In the genomic region with DNA sequence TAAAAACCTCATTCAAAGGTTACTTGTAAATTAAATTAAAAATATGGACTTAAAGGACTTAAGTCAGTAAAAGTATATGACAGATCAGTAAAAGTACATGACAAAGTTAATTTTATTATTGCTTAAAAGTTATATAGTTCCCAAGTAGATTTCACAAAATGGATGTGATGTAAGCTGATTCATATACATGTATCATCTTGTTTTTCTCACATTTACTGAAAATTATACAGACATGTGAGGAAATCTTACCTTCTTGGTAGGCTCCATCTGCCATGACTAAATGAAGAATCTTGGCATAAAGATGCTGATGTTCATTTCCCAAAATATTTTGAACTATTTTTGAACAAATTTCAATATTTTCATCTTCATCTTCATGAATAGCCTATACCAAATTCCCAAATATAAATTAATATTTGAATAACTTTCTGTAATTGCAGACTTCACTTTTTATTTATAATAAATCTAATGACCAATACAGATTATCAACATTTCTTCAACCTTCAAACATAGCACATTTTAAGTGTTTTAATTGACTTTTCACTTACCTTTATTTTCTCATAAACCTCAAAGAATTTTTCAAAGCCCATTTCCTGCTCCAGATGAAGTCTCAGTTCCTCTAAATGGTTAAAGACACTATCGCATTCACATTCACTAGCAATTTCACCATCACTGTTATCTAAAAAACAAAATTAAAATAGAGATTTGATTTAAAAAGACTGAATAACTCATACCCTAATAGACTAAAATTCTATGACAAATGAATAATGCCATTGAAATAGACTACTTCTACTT, we compare ENCODE assay signal across 17 cellular contexts.
DNase-seq lines count a peak whose midpoint lies in the region; ATAC-seq and TF ChIP-seq lines count a peak whose summit lies in the region.
"Had no signal": no experiment of that assay in that cellular context is flagged by ENCODE, and none has a peak within 500 bp of the region (broad histone marks: within the 10 kb centered on the region; RNA-seq: fewer than 3 reads in every experiment).

No MANE protein-coding gene starts in this region.

- TF ChIP-seq CTCF in RWPE2 (IDR thresholded peaks at IDR 0.05; ENCODE audit: poor library complexity, severe bottlenecking), result no peak

- POLR2A ChIA-PET in activated CD4-positive, alpha-beta T cell treated with anti-CD3 and anti-CD28 coated beads, Interleukin-2, amount 10 ng/mL, durations not matched to agents 7 days and 5 days (lab: Charles Lee), result no interaction called here

- peaks cover 6% of the 10 kb centered on the region for H3K4me1 Mint-ChIP-seq in activated CD4-positive, alpha-beta T cell treated with anti-CD3 and anti-CD28 coated beads, Interleukin-2, amount 10 ng/mL, durations not matched to agents 7 days and 5 days

- no peaks in the 10 kb centered on the region for H3K9me3 ChIP-seq in RWPE2 (ENCODE audit: severe bottlenecking)
- H3K9me3 ChIP-seq: colonic mucosa, testis had no signal

- peaks cover 7% of the 10 kb centered on the region for H3K36me3 Mint-ChIP-seq in activated CD4-positive, alpha-beta T cell treated with anti-CD3 and anti-CD28 coated beads, Interleukin-2, amount 10 ng/mL, durations not matched to agents 7 days and 5 days (ENCODE audit: low read depth)

- ATAC-seq in GM18498 (IDR thresholded peaks at IDR 0.05; ENCODE audit: unreplicated experiment), result peak; percentile 74
- peak; percentile 51 for ATAC-seq in GM19467 (IDR thresholded peaks at IDR 0.05; ENCODE audit: unreplicated experiment)
- peak; percentile 69 for ATAC-seq in HG03066 (IDR thresholded peaks at IDR 0.05; ENCODE audit: low read depth, unreplicated experiment)
- peak; percentile 42; the same call in 1 of the 3 replicates for ATAC-seq in RWPE2 (ENCODE audit: low read depth)
- ATAC-seq: naive thymus-derived CD4-positive, alpha-beta T cell had no signal

- H3K36me3 ChIP-seq in RWPE2 (ENCODE audit: low read depth), result peaks cover 11% of the 10 kb centered on the region
- H3K36me3 ChIP-seq: colonic mucosa had no signal

- no peaks in the 10 kb centered on the region for H3K27me3 ChIP-seq in RWPE2 (ENCODE audit: insufficient read depth, poor library complexity, severe bottlenecking)
- H3K27me3 ChIP-seq: colonic mucosa, testis had no signal

- no peaks in the 10 kb centered on the region for H3K27me3 Mint-ChIP-seq in activated CD4-positive, alpha-beta T cell treated with anti-CD3 and anti-CD28 coated beads, Interleukin-2, amount 10 ng/mL, durations not matched to agents 7 days and 5 days
- H3K27me3 Mint-ChIP-seq: naive thymus-derived CD4-positive, alpha-beta T cell; progenitor cell of endocrine pancreas had no signal

- CTCF ChIA-PET in activated CD4-positive, alpha-beta T cell treated with anti-CD3 and anti-CD28 coated beads, Interleukin-2, amount 10 ng/mL, durations not matched to agents 7 days and 5 days (lab: Charles Lee), result no interaction called here

- no peak overlapping the region for H3K27ac ChIP-seq in RWPE2 (ENCODE audit: poor library complexity, severe bottlenecking)
- H3K27ac ChIP-seq: colonic mucosa, testis had no signal

- H3K4me3 Mint-ChIP-seq in activated CD4-positive, alpha-beta T cell treated with anti-CD3 and anti-CD28 coated beads, Interleukin-2, amount 10 ng/mL, durations not matched to agents 7 days and 5 days, result no peak overlapping the region
- H3K4me3 Mint-ChIP-seq: naive thymus-derived CD4-positive, alpha-beta T cell had no signal

- DNase-seq in RWPE2 (ENCODE audit: low spot score) (no peak), HPDE6-E6E7 (ENCODE audit: extremely low spot score) (no peak), activated T-cell treated with anti-CD3 and anti-CD28 coated beads for 4 hours (no peak)
- DNase-seq in activated CD4-positive, CD25-positive, alpha-beta regulatory T cell (lab: John Stamatoyannopoulos, UW), result no peak
- DNase-seq in activated CD4-positive, alpha-beta T cell treated with anti-CD3 and anti-CD28 coated beads, Interleukin-2, amount 10 ng/mL, durations not matched to agents 7 days and 5 days, result no peak
- DNase-seq: amniotic stem cell; colonic mucosa; COR-L47; naive thymus-derived CD4-positive, alpha-beta T cell; NCI-H2081 treated with DMSO at 0.1 percent for 48 hours; SHP77; T1000; testis had no signal

- H3K9me3 Mint-ChIP-seq in activated CD4-positive, alpha-beta T cell treated with anti-CD3 and anti-CD28 coated beads, Interleukin-2, amount 10 ng/mL, durations not matched to agents 7 days and 5 days, result no peaks in the 10 kb centered on the region
- H3K9me3 Mint-ChIP-seq: naive thymus-derived CD4-positive, alpha-beta T cell had no signal

- peaks cover 24% of the 10 kb centered on the region for H3K4me1 ChIP-seq in RWPE2 (ENCODE audit: insufficient read depth, poor library complexity, severe bottlenecking)
- H3K4me1 ChIP-seq: colonic mucosa, testis had no signal

- H3K4me3 ChIP-seq in RWPE2 (ENCODE audit: severe bottlenecking), result no peak overlapping the region
- H3K4me3 ChIP-seq: colonic mucosa, testis had no signal

- H3K27ac Mint-ChIP-seq in activated CD4-positive, alpha-beta T cell treated with anti-CD3 and anti-CD28 coated beads, Interleukin-2, amount 10 ng/mL, durations not matched to agents 7 days and 5 days, result no peak overlapping the region
- H3K27ac Mint-ChIP-seq: naive thymus-derived CD4-positive, alpha-beta T cell; progenitor cell of endocrine pancreas had no signal
